1 cellular context compared by ENCODE assay signal in the genomic region with DNA sequence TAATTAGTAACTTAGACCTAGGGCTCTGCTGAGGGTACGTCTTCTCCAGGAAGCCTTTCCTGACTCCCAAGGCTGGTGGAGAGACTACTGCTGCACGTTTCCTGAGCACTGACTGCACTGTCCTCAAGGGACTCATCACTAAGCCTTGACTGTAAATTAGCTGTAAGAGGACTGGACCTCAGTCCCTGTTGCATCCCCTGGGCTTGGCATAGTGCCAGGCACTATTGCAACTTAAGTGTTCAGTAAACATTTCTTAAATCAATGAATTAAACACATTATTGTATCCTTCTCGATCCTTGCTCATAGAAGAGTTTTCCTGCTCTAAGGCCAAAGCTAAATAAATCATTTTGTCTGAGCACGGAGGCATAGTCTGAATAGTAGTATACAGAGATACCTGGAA.
TF ChIP-seq lines count a peak whose summit lies in the region.

No MANE protein-coding gene starts in this region.

TF ChIP-seq in HepG2, 621 proteins besides CTCF, POLR2A, EP300 and RAD21 (continued from another document):
- TF ChIP-seq, protein P1, sequence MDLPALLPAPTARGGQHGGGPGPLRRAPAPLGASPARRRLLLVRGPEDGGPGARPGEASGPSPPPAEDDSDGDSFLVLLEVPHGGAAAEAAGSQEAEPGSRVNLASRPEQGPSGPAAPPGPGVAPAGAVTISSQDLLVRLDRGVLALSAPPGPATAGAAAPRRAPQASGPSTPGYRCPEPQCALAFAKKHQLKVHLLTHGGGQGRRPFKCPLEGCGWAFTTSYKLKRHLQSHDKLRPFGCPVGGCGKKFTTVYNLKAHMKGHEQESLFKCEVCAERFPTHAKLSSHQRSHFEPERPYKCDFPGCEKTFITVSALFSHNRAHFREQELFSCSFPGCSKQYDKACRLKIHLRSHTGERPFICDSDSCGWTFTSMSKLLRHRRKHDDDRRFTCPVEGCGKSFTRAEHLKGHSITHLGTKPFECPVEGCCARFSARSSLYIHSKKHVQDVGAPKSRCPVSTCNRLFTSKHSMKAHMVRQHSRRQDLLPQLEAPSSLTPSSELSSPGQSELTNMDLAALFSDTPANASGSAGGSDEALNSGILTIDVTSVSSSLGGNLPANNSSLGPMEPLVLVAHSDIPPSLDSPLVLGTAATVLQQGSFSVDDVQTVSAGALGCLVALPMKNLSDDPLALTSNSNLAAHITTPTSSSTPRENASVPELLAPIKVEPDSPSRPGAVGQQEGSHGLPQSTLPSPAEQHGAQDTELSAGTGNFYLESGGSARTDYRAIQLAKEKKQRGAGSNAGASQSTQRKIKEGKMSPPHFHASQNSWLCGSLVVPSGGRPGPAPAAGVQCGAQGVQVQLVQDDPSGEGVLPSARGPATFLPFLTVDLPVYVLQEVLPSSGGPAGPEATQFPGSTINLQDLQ (CRISPR knock-in tag; IDR thresholded peaks at IDR 0.05), result no peak
- no peak for TF ChIP-seq BORCS8-MEF2B (CRISPR knock-in tag; IDR thresholded peaks at IDR 0.05)
